In genomic region chr4:39636786-39637185, GRCh38 we compare ENCODE assay signal across 8 cellular contexts. TPM values are rescaled to one million over a fixed set of nuclear protein-coding genes. Genes with fewer than 3 reads are reported as not detected.
DNase-seq lines count a peak whose midpoint lies in the region; ATAC-seq and TF ChIP-seq lines count a peak whose summit lies in the region.

No MANE protein-coding gene starts in this region.

- no peaks in the 10 kb centered on the region for H3K79me2 ChIP-seq in parathyroid adenoma

- no TSS peak for BruUV-seq in Panc1 (replicated peaks; lab: Mats Ljungman, UMichigan)

- POLR2A ChIA-PET in Panc1 (lab: Charles Lee): no interaction called here

- peak overlapping the region; percentile 98 for H3K27ac ChIP-seq in Panc1 (ENCODE audit: low read length)
- H3K27ac ChIP-seq in parathyroid adenoma: peak overlapping the region; percentile 86
- no peak overlapping the region for H3K27ac ChIP-seq in caudate nucleus (ENCODE audit: low read depth, low read length)

- no peaks in the 10 kb centered on the region; the same call in 1 of the 2 replicates for H3K36me3 ChIP-seq in Panc1 (ENCODE audit: control insufficient read depth, insufficient read depth, low read length)
- H3K36me3 ChIP-seq in parathyroid adenoma (ENCODE audit: control insufficient read depth, insufficient read depth, low read length): no peaks in the 10 kb centered on the region

- DNase-seq in EL: peak; percentile 30
- DNase-seq in Panc1 (ENCODE audit: low read depth, low spot score): no peak
- peak; percentile 5 to 28 for DNase-seq in erythroblast (lab: John Stamatoyannopoulos, UW)
- no peak for DNase-seq in left lobe of liver (ENCODE audit: low spot score)
- no peak for DNase-seq in caudate nucleus (lab: John Stamatoyannopoulos, UW)
- DNase-seq in DMS 273 (lab: John Stamatoyannopoulos, UW; ENCODE audit: unreplicated experiment): no peak

- H3K9ac ChIP-seq in parathyroid adenoma: peak overlapping the region; percentile 19

- ATAC-seq in Panc1 (no peak), left lobe of liver (no peak), esophagus mucosa (no peak)

- intact Hi-C loops in Panc1 (cut with micrococcal nuclease; ENCODE audit: unreplicated experiment): no loop called here

- H2AFZ ChIP-seq in parathyroid adenoma: peak overlapping the region; percentile 92

- H3K9me3 ChIP-seq in Panc1 (ENCODE audit: control insufficient read depth, insufficient read depth, low read depth, low read length): no peaks in the 10 kb centered on the region
- H3K9me3 ChIP-seq in parathyroid adenoma (ENCODE audit: control insufficient read depth, low read length): no peaks in the 10 kb centered on the region

- H3K27me3 ChIP-seq in Panc1 (ENCODE audit: control insufficient read depth, insufficient read depth, low read length): no peaks in the 10 kb centered on the region
- H3K27me3 ChIP-seq in parathyroid adenoma (ENCODE audit: control insufficient read depth, insufficient read depth, low read length): no peaks in the 10 kb centered on the region

- no peak for TF ChIP-seq POLR2A in erythroblast (IDR thresholded peaks at IDR 0.05; ENCODE audit: low read length)

- H3K4me3 ChIP-seq in Panc1 (ENCODE audit: low read depth in 2 of 2, low read length in 2 of 2) (peak overlapping the region; percentile 88 to 95), parathyroid adenoma (ENCODE audit: low read depth, low read length) (peak overlapping the region; percentile 89)

- CTCF ChIA-PET in Panc1 (lab: Charles Lee): no interaction called here

- H3K4me1 ChIP-seq in Panc1 (ENCODE audit: control insufficient read depth, insufficient read depth, low read length) (peaks cover 28% of the 10 kb centered on the region), parathyroid adenoma (no peaks in the 10 kb centered on the region)

- TF ChIP-seq CTCF in Panc1 (IDR thresholded peaks at IDR 0.05) (no peak), parathyroid adenoma (IDR thresholded peaks at IDR 0.05) (no peak)

- in situ Hi-C loops in Panc1 (cut with HindIII; ENCODE audit: low pct_unique_long_range_greater_than_20kb, low sequenced_read_pairs): no loop called here

- peak overlapping the region; percentile 80 for H3K4me2 ChIP-seq in parathyroid adenoma (ENCODE audit: low read length)

RNA-seq across cellular contexts. Expression of gene SMIM14, which starts 1.9 kb away (rescaled TPM):
- total RNA-seq in Panc1 (2021; ENCODE audit: unreplicated experiment): 48.2 TPM
- polyA plus RNA-seq in Panc1 (2012; ENCODE audit: insufficient read length): 35.3 TPM
- 209 TPM for total RNA-seq in left lobe of liver
- total RNA-seq in esophagus mucosa: 39.9 TPM

Comparison
In these comparisons a context has a peak if more than half of its experiments do, and no peak if none do; other contexts are left out.
1. DNase-seq: peak in EL (single experiment) and erythroblast (2 of 2); none in Panc1 (single experiment), left lobe of liver (single experiment), caudate nucleus (0 of 61) and DMS 273 (single experiment).